22 cellular contexts compared by ENCODE assay signal in the genomic region with DNA sequence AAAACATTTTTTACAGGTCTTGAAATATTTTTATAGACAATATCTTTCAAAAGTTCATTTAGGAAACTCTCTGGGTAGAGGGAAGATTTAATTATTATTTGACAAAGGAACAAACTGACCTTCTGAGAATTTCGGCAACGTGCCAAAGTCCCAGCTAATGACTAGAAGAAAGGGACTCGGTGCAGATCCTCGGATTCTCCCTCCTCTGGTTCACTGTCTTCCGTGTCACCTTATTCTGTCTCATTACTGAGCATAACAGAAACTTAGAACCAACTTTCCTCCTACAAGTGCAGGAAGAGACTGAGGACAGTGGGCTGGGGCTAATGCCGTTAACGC.
DNase-seq lines count a peak whose midpoint lies in the region; ATAC-seq, FAIRE-seq and TF ChIP-seq lines count a peak whose summit lies in the region.
"Had no signal": no experiment of that assay in that cellular context is flagged by ENCODE, and none has a peak within 500 bp of the region (broad histone marks: within the 10 kb centered on the region; RNA-seq: fewer than 3 reads in every experiment).

No MANE protein-coding gene starts in this region.

- H4K20me1 ChIP-seq in OCI-LY3 (ENCODE audit: insufficient read depth, low read length) (no peaks in the 10 kb centered on the region), PC-3 (ENCODE audit: low read length) (no peaks in the 10 kb centered on the region)

- BruUV-seq in PC-3 (replicated peaks; lab: Mats Ljungman, UMichigan): no TSS peak

- DNase-seq in kidney (peak; percentile 22), PC-3 (no peak), RKO (ENCODE audit: low spot score) (no peak), left colon (no peak)
- DNase-seq: activated CD4-positive, alpha-beta T cell treated with anti-CD3 and anti-CD28 coated beads, Interleukin-2, amount 10 ng/mL, durations not matched to agents 24 days and 14 days; activated CD8-positive, alpha-beta memory T cell treated with anti-CD3 and anti-CD28 coated beads, Interleukin-2, amount 10 ng/mL, durations not matched to agents 7 days and 5 days; activated naive CD4-positive, alpha-beta T cell treated with anti-CD3 and anti-CD28 coated beads, Interleukin-2, amount 10 ng/mL, durations not matched to agents 7 days and 5 days; effector CD8-positive, alpha-beta T cell; GF-D8; NCI-H187 treated with DMSO at 0.1 percent for 48 hours; NCI-H345; PC-9; small intestine; thyroid gland had no signal

- intact Hi-C loops in dendritic cell treated with granulocyte-macrophage colony-stimulating factor and Interleukin-4, amounts not matched to agents 40 ng/mL and 50 ng/mL, for 4 days (cut with micrococcal nuclease): no loop called here
- intact Hi-C loops in kidney (cut with DNase I): no loop called here
- intact Hi-C loops in PC-3 (cut with micrococcal nuclease): no loop called here
- intact Hi-C loops in left colon (cut with DNase I, micrococcal nuclease): no loop called here

- peaks cover 2% of the 10 kb centered on the region for H3K27me3 Mint-ChIP-seq in dendritic cell treated with granulocyte-macrophage colony-stimulating factor and Interleukin-4, amounts not matched to agents 40 ng/mL and 50 ng/mL, for 4 days
- H3K27me3 Mint-ChIP-seq: stimulated activated memory B cell treated with anti-CD40 and anti-IgM and Interleukin-4, amounts not matched to agents 10 μg/mL and 1 μg/mL and 100 μg/mL, for 72 hours had no signal

- H3K79me2 ChIP-seq in OCI-LY3 (ENCODE audit: low read length) (no peaks in the 10 kb centered on the region), PC-3 (ENCODE audit: low read length) (no peaks in the 10 kb centered on the region)

- CTCF ChIA-PET in PC-3 (lab: Charles Lee): no interaction called here

- H3F3A ChIP-seq in PC-3 (ENCODE audit: low read length, unreplicated experiment): peaks cover 3% of the 10 kb centered on the region

- H3K4me3 ChIP-seq in OCI-LY3 (ENCODE audit: low read length) (0 out of 2 replicates have a peak overlapping the region, but pooled peaks have one; percentile 2), kidney (ENCODE audit: low read length in 2 of 2) (no peak overlapping the region), stomach smooth muscle (ENCODE audit: low read length in 2 of 2) (peak overlapping the region in 1 of 2 donors; percentile 56), PC-3 (ENCODE audit: low read length) (no peak overlapping the region)
- H3K4me3 ChIP-seq: cardiac muscle cell, PC-9, SJSA1, thyroid gland had no signal

- no peaks in the 10 kb centered on the region for H3K36me3 ChIP-seq in OCI-LY3 (replicated peaks; ENCODE audit: low read depth, low read length)
- H3K36me3 ChIP-seq in kidney (ENCODE audit: control insufficient read depth in 1 of 2, insufficient read depth in 2 of 2, low read length in 2 of 2): no peaks in the 10 kb centered on the region
- no peaks in the 10 kb centered on the region for H3K36me3 ChIP-seq in stomach smooth muscle (ENCODE audit: control insufficient read depth in 2 of 2, insufficient read depth in 2 of 2, low read length in 2 of 2)
- no peaks in the 10 kb centered on the region for H3K36me3 ChIP-seq in PC-3 (ENCODE audit: low read depth, low read length)
- H3K36me3 ChIP-seq: cardiac muscle cell, SJSA1, thyroid gland had no signal

- no peak overlapping the region for H3K27ac ChIP-seq in OCI-LY3 (ENCODE audit: low read length)
- no peak overlapping the region for H3K27ac ChIP-seq in kidney (ENCODE audit: low read depth in 2 of 2, low read length in 2 of 2)
- peak overlapping the region; percentile 26 for H3K27ac ChIP-seq in stomach smooth muscle (ENCODE audit: low read length)
- no peak overlapping the region for H3K27ac ChIP-seq in PC-3 (ENCODE audit: low read length)
- H3K27ac ChIP-seq: cardiac muscle cell, PC-9, SJSA1, thyroid gland had no signal

- no peaks in the 10 kb centered on the region for H3K36me3 Mint-ChIP-seq in dendritic cell treated with granulocyte-macrophage colony-stimulating factor and Interleukin-4, amounts not matched to agents 40 ng/mL and 50 ng/mL, for 4 days (ENCODE audit: low read depth)
- H3K36me3 Mint-ChIP-seq: activated CD8-positive, alpha-beta memory T cell treated with anti-CD3 and anti-CD28 coated beads, Interleukin-2, amount 10 ng/mL, durations not matched to agents 7 days and 5 days; activated naive CD4-positive, alpha-beta T cell treated with anti-CD3 and anti-CD28 coated beads, Interleukin-2, amount 10 ng/mL, durations not matched to agents 7 days and 5 days; stimulated activated memory B cell treated with anti-CD40 and anti-IgM and Interleukin-4, amounts not matched to agents 10 μg/mL and 1 μg/mL and 100 μg/mL, for 72 hours had no signal

- H3K9me3 ChIP-seq in OCI-LY3 (ENCODE audit: insufficient read depth, low read length): no peaks in the 10 kb centered on the region
- no peaks in the 10 kb centered on the region for H3K9me3 ChIP-seq in kidney (ENCODE audit: control insufficient read depth in 1 of 2, low read length in 2 of 2)
- no peaks in the 10 kb centered on the region for H3K9me3 ChIP-seq in stomach smooth muscle (ENCODE audit: control insufficient read depth in 2 of 2, low read length in 2 of 2)
- H3K9me3 ChIP-seq in PC-3 (ENCODE audit: low read length): no peaks in the 10 kb centered on the region
- H3K9me3 ChIP-seq: SJSA1, thyroid gland had no signal

- H3K27me3 ChIP-seq in OCI-LY3 (ENCODE audit: low read depth, low read length) (no peaks in the 10 kb centered on the region; the same call in 1 of the 2 replicates), stomach smooth muscle (ENCODE audit: control insufficient read depth in 1 of 2, insufficient read depth in 2 of 2, low read length in 2 of 2) (no peaks in the 10 kb centered on the region), PC-3 (ENCODE audit: low read length) (no peaks in the 10 kb centered on the region)
- H3K27me3 ChIP-seq: cardiac muscle cell, SJSA1, thyroid gland had no signal

- H3K4me3 Mint-ChIP-seq in dendritic cell treated with granulocyte-macrophage colony-stimulating factor and Interleukin-4, amounts not matched to agents 40 ng/mL and 50 ng/mL, for 4 days: peak overlapping the region; percentile 9
- H3K4me3 Mint-ChIP-seq: activated CD4-positive, alpha-beta T cell treated with anti-CD3 and anti-CD28 coated beads, Interleukin-2, amount 10 ng/mL, durations not matched to agents 24 days and 14 days; activated CD8-positive, alpha-beta memory T cell treated with anti-CD3 and anti-CD28 coated beads, Interleukin-2, amount 10 ng/mL, durations not matched to agents 7 days and 5 days; activated naive CD4-positive, alpha-beta T cell treated with anti-CD3 and anti-CD28 coated beads, Interleukin-2, amount 10 ng/mL, durations not matched to agents 7 days and 5 days; stimulated activated memory B cell treated with anti-CD40 and anti-IgM and Interleukin-4, amounts not matched to agents 10 μg/mL and 1 μg/mL and 100 μg/mL, for 72 hours; T-helper 1 cell treated with Interleukin-12 subunit alpha and Interleukin-12 subunit beta and Interleukin-4 antibody, amounts not matched to agents 30 μg/mL and 1 μg/mL, for 36 hours had no signal

- TF ChIP-seq CTCF in OCI-LY3 (IDR thresholded peaks at IDR 0.05; ENCODE audit: low read depth, low read length): no peak
- no peak for TF ChIP-seq CTCF in kidney (IDR thresholded peaks at IDR 0.05; ENCODE audit: borderline replicate concordance, extremely low read depth, insufficient read depth)
- no peak for TF ChIP-seq CTCF in PC-3 (conservative IDR thresholded peaks at IDR 0.05; ENCODE audit: low read depth, low read length)

- no peak overlapping the region for H3K27ac Mint-ChIP-seq in dendritic cell treated with granulocyte-macrophage colony-stimulating factor and Interleukin-4, amounts not matched to agents 40 ng/mL and 50 ng/mL, for 4 days
- H3K27ac Mint-ChIP-seq: activated CD4-positive, alpha-beta T cell treated with anti-CD3 and anti-CD28 coated beads, Interleukin-2, amount 10 ng/mL, durations not matched to agents 24 days and 14 days; activated CD8-positive, alpha-beta memory T cell treated with anti-CD3 and anti-CD28 coated beads, Interleukin-2, amount 10 ng/mL, durations not matched to agents 7 days and 5 days; activated naive CD4-positive, alpha-beta T cell treated with anti-CD3 and anti-CD28 coated beads, Interleukin-2, amount 10 ng/mL, durations not matched to agents 7 days and 5 days; stimulated activated memory B cell treated with anti-CD40 and anti-IgM and Interleukin-4, amounts not matched to agents 10 μg/mL and 1 μg/mL and 100 μg/mL, for 72 hours; T-helper 1 cell treated with Interleukin-12 subunit alpha and Interleukin-12 subunit beta and Interleukin-4 antibody, amounts not matched to agents 30 μg/mL and 1 μg/mL, for 36 hours had no signal

- no peak overlapping the region for H3K9ac ChIP-seq in OCI-LY3 (ENCODE audit: low read length)
- no peak overlapping the region for H3K9ac ChIP-seq in kidney (ENCODE audit: low read length in 2 of 2)
- H3K9ac ChIP-seq in stomach smooth muscle (ENCODE audit: low read length in 2 of 2): no peak overlapping the region
- H3K9ac ChIP-seq in PC-3 (ENCODE audit: low read length): no peak overlapping the region

- peaks cover 17% of the 10 kb centered on the region for H3K4me1 Mint-ChIP-seq in dendritic cell treated with granulocyte-macrophage colony-stimulating factor and Interleukin-4, amounts not matched to agents 40 ng/mL and 50 ng/mL, for 4 days (ENCODE audit: low read depth)
- H3K4me1 Mint-ChIP-seq: activated CD4-positive, alpha-beta T cell treated with anti-CD3 and anti-CD28 coated beads, Interleukin-2, amount 10 ng/mL, durations not matched to agents 24 days and 14 days; activated CD8-positive, alpha-beta memory T cell treated with anti-CD3 and anti-CD28 coated beads, Interleukin-2, amount 10 ng/mL, durations not matched to agents 7 days and 5 days; activated naive CD4-positive, alpha-beta T cell treated with anti-CD3 and anti-CD28 coated beads, Interleukin-2, amount 10 ng/mL, durations not matched to agents 7 days and 5 days; stimulated activated memory B cell treated with anti-CD40 and anti-IgM and Interleukin-4, amounts not matched to agents 10 μg/mL and 1 μg/mL and 100 μg/mL, for 72 hours had no signal

- no peak for FAIRE-seq in kidney (lab: Jason Lieb, UNC)
- FAIRE-seq: small intestine had no signal

- ATAC-seq in PC-3 (no peak), HG03039 (IDR thresholded peaks at IDR 0.05; ENCODE audit: unreplicated experiment) (no peak), left colon (no peak)
- ATAC-seq: activated CD8-positive, alpha-beta memory T cell treated with anti-CD3 and anti-CD28 coated beads, Interleukin-2, amount 10 ng/mL, durations not matched to agents 7 days and 5 days had no signal

- POLR2A ChIA-PET in PC-3 (lab: Charles Lee; ENCODE audit: unreplicated experiment): no interaction called here

- H2AFZ ChIP-seq in OCI-LY3 (ENCODE audit: low read depth, low read length) (no peak overlapping the region), PC-3 (ENCODE audit: low read length) (no peak overlapping the region)
- H2AFZ ChIP-seq: PC-9 had no signal

- H3K4me2 ChIP-seq in OCI-LY3 (ENCODE audit: low read length): peak overlapping the region; percentile 51
- H3K4me2 ChIP-seq in PC-3 (ENCODE audit: low read length): no peak overlapping the region
- H3K4me2 ChIP-seq: PC-9 had no signal

- H3K9me3 Mint-ChIP-seq in dendritic cell treated with granulocyte-macrophage colony-stimulating factor and Interleukin-4, amounts not matched to agents 40 ng/mL and 50 ng/mL, for 4 days: no peaks in the 10 kb centered on the region
- H3K9me3 Mint-ChIP-seq: activated CD4-positive, alpha-beta T cell treated with anti-CD3 and anti-CD28 coated beads, Interleukin-2, amount 10 ng/mL, durations not matched to agents 24 days and 14 days; activated naive CD4-positive, alpha-beta T cell treated with anti-CD3 and anti-CD28 coated beads, Interleukin-2, amount 10 ng/mL, durations not matched to agents 7 days and 5 days; stimulated activated memory B cell treated with anti-CD40 and anti-IgM and Interleukin-4, amounts not matched to agents 10 μg/mL and 1 μg/mL and 100 μg/mL, for 72 hours; T-helper 1 cell treated with Interleukin-12 subunit alpha and Interleukin-12 subunit beta and Interleukin-4 antibody, amounts not matched to agents 30 μg/mL and 1 μg/mL, for 36 hours had no signal

- H3K9me2 ChIP-seq in PC-3 (replicated peaks; ENCODE audit: low read length): no peaks in the 10 kb centered on the region

- H3K4me1 ChIP-seq in OCI-LY3 (ENCODE audit: low read length) (0 out of 2 replicates have a peak, but pooled peaks cover 4% of the 10 kb centered on the region), kidney (ENCODE audit: control insufficient read depth in 1 of 2, insufficient read depth in 1 of 2, low read depth in 1 of 2, low read length in 2 of 2) (peaks cover 2 to 21% of the 10 kb centered on the region in 2 donors), stomach smooth muscle (ENCODE audit: control insufficient read depth, insufficient read depth, low read length) (peaks cover 12% of the 10 kb centered on the region), PC-3 (ENCODE audit: insufficient read depth, low read length) (peaks cover 40% of the 10 kb centered on the region)
- H3K4me1 ChIP-seq: SJSA1, thyroid gland had no signal
